ENCODE assay signal across 4 cellular contexts in genomic region chr21:34358866-34359265, GRCh38. TPM values are rescaled to one million over a fixed set of nuclear protein-coding genes. Genes with fewer than 3 reads are reported as not detected.
"Had no signal": no experiment of that assay in that cellular context is flagged by ENCODE, and none has a peak within 500 bp of the region (broad histone marks: within the 10 kb centered on the region; RNA-seq: fewer than 3 reads in every experiment).

No MANE protein-coding gene starts in this region.

- DNase-seq: GDM1, GF-D8 had no signal

- H3K4me3 ChIP-seq: GM12878 had no signal

- ATAC-seq: GM12878 had no signal

RNA-seq across cellular contexts. Expression of gene KCNE2, which starts 4.9 kb away (rescaled TPM):
- total RNA-seq: G401, GM12878 had no signal
- polyA plus RNA-seq: GM12878 had no signal

RNA-seq across cellular contexts. Expression of gene SMIM11, which starts 16.4 kb away (rescaled TPM):
- total RNA-seq: G401 had no signal
